ENCODE assay signal across 8 cellular contexts in genomic region chr2:30269114-30269770, GRCh38. TPM values are rescaled to one million over a fixed set of nuclear protein-coding genes. Genes with fewer than 3 reads are reported as not detected.
DNase-seq lines count a peak whose midpoint lies in the region; ATAC-seq, FAIRE-seq and TF ChIP-seq lines count a peak whose summit lies in the region.
"Not testable (repeated sequence)": the region's sequence is repeated elsewhere in the genome, so short reads cannot be mapped to it uniquely, and the experiment has no call there.
"Had no signal": no experiment of that assay in that cellular context is flagged by ENCODE, and none has a peak within 500 bp of the region (broad histone marks: within the 10 kb centered on the region; RNA-seq: fewer than 3 reads in every experiment).

No MANE protein-coding gene starts in this region.

- H3K27me3 ChIP-seq in CD4-positive, alpha-beta T cell (ENCODE audit: control insufficient read depth, insufficient read depth, low read length); K562 (ENCODE audit: control insufficient read depth in 2 of 2, insufficient read depth in 2 of 2, low read length in 2 of 2): not testable (repeated sequence)

- H3K27me3 Mint-ChIP-seq in CD4-positive, alpha-beta T cell; T-helper 17 cell; activated CD8-positive, alpha-beta T cell treated with anti-CD3 and anti-CD28 coated beads for 36 hours; activated T-helper 17 cell treated with anti-CD3 and anti-CD28 coated beads, Interleukin-2, amount 50 U/mL, for 72 hours; immature natural killer cell (ENCODE audit: low read depth in 3 of 3); natural killer cell treated with Interleukin-12 subunit alpha and Interleukin-12 subunit beta and Interleukin-15 and Interleukin-18, amount 100 ng/mL, for 72 hours: not testable (repeated sequence)

- POLR2A ChIA-PET in CD4-positive, alpha-beta T cell (lab: Charles Lee): interaction anchor here (0.8 to 17.7 kb wide), 4 partner anchors 11 to 36 kb away, joined by 3 to 373 read pairs (median 4); partner anchors contain the start of gene LBH
- POLR2A ChIA-PET in activated CD8-positive, alpha-beta T cell treated with anti-CD3 and anti-CD28 coated beads for 36 hours (lab: Charles Lee): interaction anchor here (5.2 kb wide), 1 partner anchor 34 kb away, joined by 90 read pairs; the partner anchor contains the start of gene LBH
- POLR2A ChIA-PET in K562 (lab: Yijun Ruan, JAX): interaction anchor here (0.9 to 2.2 kb wide), 3 partner anchors 10 to 35 kb away, joined by 3 to 7 read pairs (median 6); no protein-coding TSS in a partner anchor

- in situ Hi-C loops in K562 (cut with MboI): not testable (repeated sequence)

- TF ChIP-seq POLR2A in K562 (conservative IDR thresholded peaks at IDR 0.05): not testable (repeated sequence)

- intact Hi-C loops in CD4-positive, alpha-beta T cell (cut with DNase I, micrococcal nuclease): loop anchor here (5.0 to 10.0 kb wide), 5 partner anchors 37 to 176 kb away; partner anchors contain the start of genes LBH (in 1 of the 2) and LCLAT1 (in 1 of the 2)
- intact Hi-C loops in activated CD8-positive, alpha-beta T cell treated with anti-CD3 and anti-CD28 coated beads for 36 hours (cut with micrococcal nuclease): loop anchor here (5.0 kb wide), 2 partner anchors 37 to 68 kb away; partner anchors contain the start of gene LBH
- intact Hi-C loops in K562 (cut with micrococcal nuclease): not testable (repeated sequence)

- not testable (repeated sequence) for ATAC-seq in CD4-positive, alpha-beta T cell (ENCODE audit: poor library complexity); T-helper 17 cell; activated CD8-positive, alpha-beta T cell treated with anti-CD3 and anti-CD28 coated beads for 36 hours; activated T-helper 17 cell treated with anti-CD3 and anti-CD28 coated beads, Interleukin-2, amount 50 U/mL, for 72 hours (replicated peaks); K562; natural killer cell treated with Interleukin-12 subunit alpha and Interleukin-12 subunit beta and Interleukin-15 and Interleukin-18, amount 100 ng/mL, for 72 hours

- not testable (repeated sequence) for H3K4me2 ChIP-seq in K562 (ENCODE audit: insufficient read depth, low read length)

- not testable (repeated sequence) for DNase-seq in CD4-positive, alpha-beta T cell; T-helper 17 cell; K562 (ENCODE audit: extremely low read depth in 1 of 4, low spot score in 3 of 4); immature natural killer cell; natural killer cell treated with Interleukin-12 subunit alpha and Interleukin-12 subunit beta and Interleukin-15 and Interleukin-18, amount 100 ng/mL, for 72 hours (ENCODE audit: low spot score)
- peak; percentile 1 for DNase-seq in activated CD8-positive, alpha-beta T cell treated with anti-CD3 and anti-CD28 coated beads for 36 hours

- not testable (repeated sequence) for H3K9ac ChIP-seq in K562 (ENCODE audit: insufficient read depth in 1 of 2, low read depth in 2 of 2, low read length in 2 of 2)

- H3K4me3 ChIP-seq in K562: not testable (repeated sequence)

- not testable (repeated sequence) for H4K20me1 ChIP-seq in K562 (replicated peaks; ENCODE audit: control insufficient read depth, insufficient read depth, low read length)

- TF ChIP-seq CTCF in CD4-positive, alpha-beta T cell (IDR thresholded peaks at IDR 0.05); activated CD8-positive, alpha-beta T cell treated with anti-CD3 and anti-CD28 coated beads for 36 hours (IDR thresholded peaks at IDR 0.05); K562 (IDR thresholded peaks at IDR 0.05 in 2 of 3, conservative IDR thresholded peaks at IDR 0.05 in 1 of 3; ENCODE audit: insufficient read depth in 2 of 3, low read depth in 1 of 3, low read length in 3 of 3): not testable (repeated sequence)

- H3K36me3 Mint-ChIP-seq in CD4-positive, alpha-beta T cell (ENCODE audit: low read depth); T-helper 17 cell (ENCODE audit: low read depth); immature natural killer cell; natural killer cell treated with Interleukin-12 subunit alpha and Interleukin-12 subunit beta and Interleukin-15 and Interleukin-18, amount 100 ng/mL, for 72 hours: not testable (repeated sequence)
- peaks cover 15% of the 10 kb centered on the region for H3K36me3 Mint-ChIP-seq in activated CD8-positive, alpha-beta T cell treated with anti-CD3 and anti-CD28 coated beads for 36 hours (ENCODE audit: low read depth)
- peaks cover 36% of the 10 kb centered on the region for H3K36me3 Mint-ChIP-seq in activated T-helper 17 cell treated with anti-CD3 and anti-CD28 coated beads, Interleukin-2, amount 50 U/mL, for 72 hours (ENCODE audit: low read depth)

- H3K9me3 ChIP-seq in CD4-positive, alpha-beta T cell (ENCODE audit: control insufficient read depth, low read length); T-helper 17 cell (ENCODE audit: control insufficient read depth, low read length, poor library complexity, severe bottlenecking); K562 (replicated peaks; ENCODE audit: control insufficient read depth, insufficient read depth, low read depth, low read length): not testable (repeated sequence)

- not testable (repeated sequence) for TF ChIP-seq RAD21 in K562 (CRISPR knock-in tag; conservative IDR thresholded peaks at IDR 0.05 in 1 of 2, IDR thresholded peaks at IDR 0.05 in 1 of 2)

- H3K9me1 ChIP-seq in K562 (ENCODE audit: control insufficient read depth, insufficient read depth, low read length): not testable (repeated sequence)

- H2AFZ ChIP-seq in K562 (ENCODE audit: low read depth, low read length): 0 out of 2 replicates have a peak overlapping the region, but pooled peaks have one; percentile 56

- peak overlapping the region; percentile 95 for H3K27ac Mint-ChIP-seq in CD4-positive, alpha-beta T cell
- peak overlapping the region; percentile 97 for H3K27ac Mint-ChIP-seq in T-helper 17 cell
- peak overlapping the region; percentile 20 for H3K27ac Mint-ChIP-seq in activated CD8-positive, alpha-beta T cell treated with anti-CD3 and anti-CD28 coated beads for 36 hours
- peak overlapping the region; percentile 97 for H3K27ac Mint-ChIP-seq in activated T-helper 17 cell treated with anti-CD3 and anti-CD28 coated beads, Interleukin-2, amount 50 U/mL, for 72 hours
- peak overlapping the region in 4 of 6 donors; percentile 42 to 75 (median 68) for H3K27ac Mint-ChIP-seq in immature natural killer cell
- peak overlapping the region; percentile 34 to 98 for H3K27ac Mint-ChIP-seq in natural killer cell treated with Interleukin-12 subunit alpha and Interleukin-12 subunit beta and Interleukin-15 and Interleukin-18, amount 100 ng/mL, for 72 hours

- not testable (repeated sequence) for H3K36me3 ChIP-seq in K562 (ENCODE audit: control insufficient read depth, insufficient read depth, low read length)

- peaks cover 79% of the 10 kb centered on the region for H3K4me1 Mint-ChIP-seq in CD4-positive, alpha-beta T cell (ENCODE audit: low read depth)
- H3K4me1 Mint-ChIP-seq in T-helper 17 cell (peaks cover 31% of the 10 kb centered on the region), immature natural killer cell (peaks cover 54 to 58% of the 10 kb centered on the region in 2 donors)
- H3K4me1 Mint-ChIP-seq in activated CD8-positive, alpha-beta T cell treated with anti-CD3 and anti-CD28 coated beads for 36 hours (ENCODE audit: low read depth): peaks cover 83% of the 10 kb centered on the region
- peaks cover 43% of the 10 kb centered on the region for H3K4me1 Mint-ChIP-seq in activated T-helper 17 cell treated with anti-CD3 and anti-CD28 coated beads, Interleukin-2, amount 50 U/mL, for 72 hours
- H3K4me1 Mint-ChIP-seq in natural killer cell treated with Interleukin-12 subunit alpha and Interleukin-12 subunit beta and Interleukin-15 and Interleukin-18, amount 100 ng/mL, for 72 hours (ENCODE audit: low read depth in 2 of 2): peaks cover 46 to 69% of the 10 kb centered on the region in 2 donors

- CTCF ChIA-PET in CD4-positive, alpha-beta T cell (lab: Charles Lee): interaction anchor here (2.0 kb wide), 1 partner anchor 442 kb away, joined by 8 read pairs; no protein-coding TSS in a partner anchor
- CTCF ChIA-PET in activated CD8-positive, alpha-beta T cell treated with anti-CD3 and anti-CD28 coated beads for 36 hours (lab: Charles Lee): interaction anchor here (0.9 to 3.9 kb wide), 3 partner anchors 31 to 153 kb away, joined by 3 to 24 read pairs (median 3); partner anchors contain the start of gene LBH
- CTCF ChIA-PET in K562 (lab: Yijun Ruan, JAX; ENCODE audit: low intra/inter-chr PET ratio): not testable (repeated sequence)

- not testable (repeated sequence) for FAIRE-seq in K562 (lab: Jason Lieb, UNC)

- H3K4me1 ChIP-seq in K562 (replicated peaks in 1 of 2; ENCODE audit: control insufficient read depth in 2 of 2, insufficient read depth in 2 of 2, low read length in 2 of 2): peaks cover 22 to 27% of the 10 kb centered on the region in 2 experiments; a peak in 4 of 5 replicates

- 68% methylated on average over 13 of the region's 16 CpGs for WGBS in K562 (ENCODE audit: insufficient coverage, low coverage, missing lambda C conversion rate)

- not testable (repeated sequence) for H3K9me3 Mint-ChIP-seq in CD4-positive, alpha-beta T cell; activated CD8-positive, alpha-beta T cell treated with anti-CD3 and anti-CD28 coated beads for 36 hours; activated T-helper 17 cell treated with anti-CD3 and anti-CD28 coated beads, Interleukin-2, amount 50 U/mL, for 72 hours; immature natural killer cell; natural killer cell treated with Interleukin-12 subunit alpha and Interleukin-12 subunit beta and Interleukin-15 and Interleukin-18, amount 100 ng/mL, for 72 hours

- not testable (repeated sequence) for BruUV-seq in K562 (replicated peaks; lab: Mats Ljungman, UMichigan)

- not testable (repeated sequence) for H3K27ac ChIP-seq in CD4-positive, alpha-beta T cell (ENCODE audit: low read depth, low read length); K562 (ENCODE audit: extremely low read depth, low read depth, low read length)

- TF ChIP-seq EP300 in K562 (IDR thresholded peaks at IDR 0.05; ENCODE audit: low read length): not testable (repeated sequence)

- not testable (repeated sequence) for H3K79me2 ChIP-seq in K562 (ENCODE audit: control insufficient read depth, insufficient read depth, low read length)

- not testable (repeated sequence) for H3K4me3 Mint-ChIP-seq in CD4-positive, alpha-beta T cell; T-helper 17 cell; activated CD8-positive, alpha-beta T cell treated with anti-CD3 and anti-CD28 coated beads for 36 hours
- H3K4me3 Mint-ChIP-seq in activated T-helper 17 cell treated with anti-CD3 and anti-CD28 coated beads, Interleukin-2, amount 50 U/mL, for 72 hours: peak overlapping the region; percentile 84
- H3K4me3 Mint-ChIP-seq in immature natural killer cell: peak overlapping the region in 1 of 5 donors; percentile 14
- H3K4me3 Mint-ChIP-seq in natural killer cell treated with Interleukin-12 subunit alpha and Interleukin-12 subunit beta and Interleukin-15 and Interleukin-18, amount 100 ng/mL, for 72 hours: peak overlapping the region; percentile 37

RNA-seq across cellular contexts. Expression of gene LBH, which starts 37.9 kb away (rescaled TPM):
- 100 to 1,000 TPM; 131 to 135 TPM for total RNA-seq in CD4-positive, alpha-beta T cell
- 100 to 1,000 TPM; 118 to 127 TPM for total RNA-seq in T-helper 17 cell
- total RNA-seq in activated CD8-positive, alpha-beta T cell treated with anti-CD3 and anti-CD28 coated beads for 36 hours: 100 to 1,000 TPM; 127 to 130 TPM
- total RNA-seq in activated T-helper 17 cell treated with anti-CD3 and anti-CD28 coated beads, Interleukin-2, amount 50 U/mL, for 72 hours: 100 to 1,000 TPM in 1 of 2 donors, 10 to 100 TPM in 1; 38.9 to 154 TPM
- 4.1 and 9.5 TPM in 2 replicates for total RNA-seq in K562 (2011; cell fraction: chromatin; rRNA removed; ENCODE audit: low replicate concordance)
- 14.5 and 15.2 TPM in 2 replicates for total RNA-seq in K562 (2011; cell fraction: nucleolus; rRNA removed)
- total RNA-seq in K562 (2011; cell fraction: nucleoplasm; rRNA removed): 8.9 and 11.3 TPM in 2 replicates
- 7.4 and 23.5 TPM in 2 replicates for total RNA-seq in K562 (2014; rRNA removed)
- total RNA-seq in K562 (2014; rRNA removed; fragmentation: Illumina TruSeq; extraction: Trizol): 5.7 and 6.0 TPM in 2 replicates
- 4.6 and 7.3 TPM in 2 replicates for total RNA-seq in K562 (2015; rRNA removed; fragmentation: Illumina TruSeq; extraction: Trizol)
- total RNA-seq in K562 (2021): 9.5 and 12.1 TPM in 2 replicates
- 8.2 and 9.5 TPM in 2 replicates for polyA plus RNA-seq in K562 (2011; rRNA removed)
- 13.7 and 24.2 TPM in 2 replicates for polyA plus RNA-seq in K562 (2011; cell fraction: cytosol; rRNA removed)
- polyA plus RNA-seq in K562 (2011; cell fraction: nucleus; rRNA removed): 4.1 and 4.6 TPM in 2 replicates
- 6.0 and 6.2 TPM in 2 replicates for polyA plus RNA-seq in K562 (2012)
- polyA plus RNA-seq in K562 (2014; fragmentation: Illumina TruSeq; extraction: Trizol): 8.1 TPM in 2 replicates
- 1 to 10 TPM; 3.1 to 5.9 TPM for polyA plus RNA-seq in K562 (2014; fragmentation: Nextera tagmentation; extraction: Ambion mirVana)
- polyA plus RNA-seq in K562 (2014; rRNA removed): 9.4 and 13.4 TPM in 2 replicates
- polyA minus RNA-seq in K562 (2011; rRNA and poly(A)+ RNA removed): 10.9 and 13.0 TPM in 2 replicates
- polyA minus RNA-seq in K562 (2011; cell fraction: cytosol; rRNA and poly(A)+ RNA removed): 5.6 and 12.1 TPM in 2 replicates
- 7.7 and 15.4 TPM in 2 replicates for polyA minus RNA-seq in K562 (2011; cell fraction: nucleus; rRNA and poly(A)+ RNA removed)
- polyA plus RNA-seq in immature natural killer cell: 100 to 1,000 TPM; 101 to 137 (median 129) TPM
- 1,000 to 10,000 TPM in 1 of 2 donors, 100 to 1,000 TPM in 1; 206 to 1,155 TPM for total RNA-seq in natural killer cell treated with Interleukin-12 subunit alpha and Interleukin-12 subunit beta and Interleukin-15 and Interleukin-18, amount 100 ng/mL, for 72 hours
- total RNA-seq: G401 had no signal

Comparison
In these comparisons a context has a peak if more than half of its experiments do, and no peak if none do; other contexts are left out.
1. H3K27ac Mint-ChIP-seq: peak in every context shown above with its lines; median percentile 97 in T-helper 17 cell; 97 in activated T-helper 17 cell treated with anti-CD3 and anti-CD28 coated beads, Interleukin-2, amount 50 U/mL, for 72 hours; 95 in CD4-positive, alpha-beta T cell; 68 in immature natural killer cell; 66 in natural killer cell treated with Interleukin-12 subunit alpha and Interleukin-12 subunit beta and Interleukin-15 and Interleukin-18, amount 100 ng/mL, for 72 hours; 20 in activated CD8-positive, alpha-beta T cell treated with anti-CD3 and anti-CD28 coated beads for 36 hours.